ENCODE assay signal across 8 cellular contexts in genomic region chr19:12139885-12140544, GRCh38. TPM values are rescaled to one million over a fixed set of nuclear protein-coding genes. Genes with fewer than 3 reads are reported as not detected.
DNase-seq lines count a peak whose midpoint lies in the region; ATAC-seq, FAIRE-seq and TF ChIP-seq lines count a peak whose summit lies in the region.

Gene ZNF20, minus strand, starts transcription at chr19:12140350. Its CDS starts 168 bp downstream, at chr19:12140182.

- intact Hi-C loops in A673 (cut with micrococcal nuclease; ENCODE audit: unreplicated experiment): loop anchor here (2.0 kb wide), 3 partner anchors 81 to 215 kb away; partner anchors contain the start of genes ZNF700 and ZNF763

- H3K27me3 ChIP-seq in A673 (replicated peaks; ENCODE audit: insufficient read depth, low read depth, low read length, poor library complexity) (no peaks in the 10 kb centered on the region), keratinocyte (ENCODE audit: control insufficient read depth, extremely low read depth, insufficient read depth, low read length) (no peaks in the 10 kb centered on the region)

- FAIRE-seq in keratinocyte (lab: Jason Lieb, UNC): peak; percentile 67

- CTCF ChIA-PET in A673 (lab: Charles Lee): interaction anchor here (0.8 to 1.9 kb wide), 9 partner anchors 49 to 342 kb away, joined by 3 to 13 read pairs (median 5); partner anchors contain the start of genes ZNF491, ZNF763 and ZNF878

- H3K4me3 ChIP-seq in A673 (ENCODE audit: low read depth, low read length, poor library complexity, severe bottlenecking): peak within 1 kb of the TSS; percentile 80
- peak within 1 kb of the TSS; percentile 77 to 94 (median 83) for H3K4me3 ChIP-seq in keratinocyte (ENCODE audit: control insufficient read depth in 2 of 3, extremely low read depth in 1 of 3, insufficient read depth in 2 of 3, low read depth in 1 of 3, low read length in 3 of 3)

- H3K4me1 ChIP-seq in A673 (ENCODE audit: insufficient read depth, low read length, poor library complexity, severe bottlenecking) (peaks cover 8% of the 10 kb centered on the region), keratinocyte (ENCODE audit: control insufficient read depth, extremely low read depth, insufficient read depth, low read length) (peaks cover 7% of the 10 kb centered on the region)

- H2AFZ ChIP-seq in keratinocyte (ENCODE audit: control insufficient read depth, low read length): peak within 1 kb of the TSS; percentile 87

- H3K79me2 ChIP-seq in keratinocyte (ENCODE audit: control insufficient read depth, insufficient read depth, low read length): peaks cover 15% of the 10 kb centered on the region

- peak within 1 kb of the TSS; percentile 73 for H3K4me2 ChIP-seq in keratinocyte (ENCODE audit: control insufficient read depth, extremely low read depth, insufficient read depth, low read depth, low read length)

- ATAC-seq in GM18870 (IDR thresholded peaks at IDR 0.05; ENCODE audit: unreplicated experiment) (peak; percentile 73), HG03108 (IDR thresholded peaks at IDR 0.05; ENCODE audit: unreplicated experiment) (peak; percentile 83)

- H4K20me1 ChIP-seq in keratinocyte (ENCODE audit: control insufficient read depth, extremely low read depth, insufficient read depth, low read length): no peaks in the 10 kb centered on the region

- H3K36me3 ChIP-seq in A673 (ENCODE audit: insufficient read depth, low read length, poor library complexity, severe bottlenecking) (peaks cover 15% of the 10 kb centered on the region), keratinocyte (ENCODE audit: control insufficient read depth in 2 of 2, extremely low read depth in 1 of 2, insufficient read depth in 2 of 2, low read length in 2 of 2) (peaks cover under 1 to 8% of the 10 kb centered on the region in 2 experiments)

- H3K9me1 ChIP-seq in keratinocyte (ENCODE audit: control insufficient read depth, extremely low read depth, insufficient read depth, low read length): no peaks in the 10 kb centered on the region

- H3K9me3 ChIP-seq in A673 (ENCODE audit: low read depth, low read length, poor library complexity, severe bottlenecking) (peaks cover 7% of the 10 kb centered on the region), keratinocyte (ENCODE audit: control insufficient read depth, low read depth, low read length) (peaks cover under 1% of the 10 kb centered on the region)

- DNase-seq in A673 (ENCODE audit: low spot score) (peak; percentile 96), NCI-H226 (peak; percentile 88), cerebellar cortex (ENCODE audit: low spot score) (peak; percentile 94), keratinocyte (ENCODE audit: low read depth, low spot score) (peak; percentile 67)
- peak; percentile 71 for DNase-seq in activated CD4-positive, CD25-positive, alpha-beta regulatory T cell treated with anti-CD3 and anti-CD28 coated beads, Interleukin-2, amount 50 U/mL, for 16 hours (ENCODE audit: low read depth, low spot score)
- DNase-seq in stimulated activated CD4-positive, alpha-beta T cell treated with anti-CD3 and anti-CD28 coated beads, Interleukin-12 subunit alpha, Interleukin-12 subunit beta, amount 100 ng/mL, for 4 hours: peak; percentile 90

- no TSS peak for BruUV-seq in A673 (replicated peaks; lab: Mats Ljungman, UMichigan)

- POLR2A ChIA-PET in A673 (lab: Charles Lee; ENCODE audit: low non-redundant PET): no interaction called here

- peak within 1 kb of the TSS; percentile 79 for H3K27ac ChIP-seq in A673 (ENCODE audit: low read depth, low read length, poor library complexity, severe bottlenecking)
- peak within 1 kb of the TSS; percentile 68 for H3K27ac ChIP-seq in keratinocyte (ENCODE audit: control insufficient read depth, insufficient read depth, low read length)

- dilution Hi-C loops in keratinocyte (cut with MboI; ENCODE audit: extremely low pct_ligation_motif_present, low sequenced_read_pairs): no loop called here

- no peak for TF ChIP-seq CTCF in A673 (conservative IDR thresholded peaks at IDR 0.05; ENCODE audit: low read depth, low read length)
- TF ChIP-seq CTCF in keratinocyte (optimal IDR thresholded peaks at IDR 0.05 in 1 of 3, IDR thresholded peaks at IDR 0.05 in 1 of 3, conservative IDR thresholded peaks at IDR 0.05 in 1 of 3; ENCODE audit: extremely low read depth in 1 of 3, insufficient read depth in 2 of 3, low read length in 3 of 3): no peak

- peak within 1 kb of the TSS; percentile 77 for H3K9ac ChIP-seq in keratinocyte (ENCODE audit: control insufficient read depth, extremely low read depth, insufficient read depth, low read length)

RNA-seq across cellular contexts. Expression of gene ZNF20, which starts in this region (rescaled TPM):
- total RNA-seq in A673 (2021): 4.9 and 5.4 TPM in 2 replicates
- 1.6 to 3.4 TPM (median 2.4 TPM) in 3 replicates for polyA plus RNA-seq in keratinocyte
- 1.4 TPM for polyA plus RNA-seq in keratinocyte (2011; ENCODE audit: low read depth)
- 0.48 and 1.8 TPM in 2 replicates for polyA plus RNA-seq in keratinocyte (2011; cell fraction: cytosol; rRNA removed)
- 2.7 TPM in 2 replicates for polyA plus RNA-seq in keratinocyte (2011; cell fraction: nucleus; rRNA removed)
- 1.6 and 4.1 TPM in 2 replicates for polyA plus RNA-seq in keratinocyte (2012; ENCODE audit: low replicate concordance)
- polyA minus RNA-seq in keratinocyte: 1.8 to 4.2 TPM (median 3.4 TPM) in 3 replicates
- polyA minus RNA-seq in keratinocyte (2011; cell fraction: cytosol; rRNA and poly(A)+ RNA removed): 3.6 TPM
- 4.0 and 4.2 TPM in 2 replicates for polyA minus RNA-seq in keratinocyte (2011; cell fraction: nucleus; rRNA and poly(A)+ RNA removed)

Comparison
In these comparisons a context has a peak if more than half of its experiments do, and no peak if none do; other contexts are left out.
1. Peak in every context shown above with its lines: DNase-seq, ATAC-seq, H3K4me3 ChIP-seq and H3K27ac ChIP-seq.